ENCODE assay signal across 28 cellular contexts in the genomic region with DNA sequence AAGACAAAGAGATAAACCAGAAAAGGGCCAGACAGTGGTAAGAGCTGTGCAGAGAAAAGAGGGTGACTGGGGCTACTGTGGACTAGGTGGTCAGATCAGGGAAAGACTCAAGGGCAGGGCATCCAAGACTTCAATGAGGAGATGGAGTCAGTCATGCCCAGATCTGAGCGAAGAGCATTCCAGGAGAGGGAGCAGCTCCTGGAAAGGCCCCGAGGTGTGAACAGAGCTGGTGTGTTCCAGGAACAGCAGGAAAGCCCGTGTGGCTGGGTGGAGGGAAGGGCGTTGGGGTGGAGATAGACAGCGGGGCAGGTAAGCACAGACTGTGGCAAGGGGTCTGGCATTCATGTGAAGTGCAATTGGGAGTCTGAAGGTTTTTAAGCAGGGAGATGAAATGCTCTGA.
"Had no signal": no experiment of that assay in that cellular context is flagged by ENCODE, and none has a peak within 500 bp of the region (broad histone marks: within the 10 kb centered on the region; RNA-seq: fewer than 3 reads in every experiment).

No MANE protein-coding gene starts in this region.

- H3K9me3 ChIP-seq: ascending aorta, MG63, SJCRH30 had no signal

- ATAC-seq: activated CD8-positive, alpha-beta T cell treated with anti-CD3 and anti-CD28 coated beads, Interleukin-2, amount 10 ng/mL, durations not matched to agents 7 days and 5 days; Panc1 had no signal

- H3K36me3 ChIP-seq: ascending aorta, cardiac muscle cell, MG63, SJCRH30 had no signal

- H3K9me3 Mint-ChIP-seq: activated CD4-positive, alpha-beta T cell treated with anti-CD3 and anti-CD28 coated beads, Interleukin-2, amount 10 ng/mL, durations not matched to agents 7 days and 5 days; activated T-cell treated with anti-CD3 and anti-CD28 coated beads, Interleukin-2, amount 50 U/mL, for 24 hours; central memory CD8-positive, alpha-beta T cell had no signal

- H3K27me3 ChIP-seq: ascending aorta, cardiac muscle cell, MG63, SJCRH30 had no signal

- DNase-seq: activated CD4-positive, alpha-beta T cell treated with anti-CD3 and anti-CD28 coated beads, Interleukin-2, amount 10 ng/mL, durations not matched to agents 7 days and 5 days; activated CD4-positive, alpha-beta T cell treated with anti-CD3 and anti-CD28 coated beads, Interleukin-2, amount 50 U/mL, for 48 hours; activated CD4-positive, CD25-positive, alpha-beta regulatory T cell; activated CD8-positive, alpha-beta T cell treated with anti-CD3 and anti-CD28 coated beads, Interleukin-2, amount 10 ng/mL, durations not matched to agents 7 days and 5 days; activated gamma-delta T cell; activated naive CD4-positive, alpha-beta T cell treated with Interleukin-2 at 50 U/mL for 16 hours; activated T-cell treated with anti-CD3 and anti-CD28 coated beads, Interleukin-2, amount 50 U/mL, for 24 hours; amygdala; Kasumi-1; KG1; MG63; NCI-H1092; NCI-H1436 treated with DMSO at 0.1 percent for 48 hours; NCI-H1694 treated with DMSO at 0.1 percent for 48 hours; NCI-H2081; NCI-H226; NCI-H524 treated with DMSO at 0.1 percent for 48 hours; SHP77; SJCRH30; T1000; WERI-Rb-1 had no signal

- H3K27me3 Mint-ChIP-seq: activated CD4-positive, alpha-beta T cell treated with anti-CD3 and anti-CD28 coated beads, Interleukin-2, amount 10 ng/mL, durations not matched to agents 7 days and 5 days; activated naive CD8-positive, alpha-beta T cell; activated T-cell treated with anti-CD3 and anti-CD28 coated beads, Interleukin-2, amount 50 U/mL, for 24 hours; central memory CD8-positive, alpha-beta T cell had no signal

- H3K4me3 ChIP-seq: ascending aorta, cardiac muscle cell, MG63, SJCRH30, SK-N-MC had no signal

- H3K4me1 ChIP-seq: SJCRH30 had no signal

- H3K27ac Mint-ChIP-seq: activated CD4-positive, alpha-beta T cell treated with anti-CD3 and anti-CD28 coated beads, Interleukin-2, amount 10 ng/mL, durations not matched to agents 7 days and 5 days; activated CD8-positive, alpha-beta T cell treated with anti-CD3 and anti-CD28 coated beads, Interleukin-2, amount 10 ng/mL, durations not matched to agents 7 days and 5 days; activated naive CD8-positive, alpha-beta T cell; activated T-cell treated with anti-CD3 and anti-CD28 coated beads, Interleukin-2, amount 50 U/mL, for 24 hours; activated T-helper 2 cell treated with anti-CD3 and anti-CD28 coated beads, Interferon-gamma antibody, Interleukin-2, Interleukin-4, amounts not matched to agents 10 μg/mL and 5 μg/mL and 100 μg/mL, durations not matched to agents 14 hours and 24 hours and 36 hours had no signal

- H3K4me3 Mint-ChIP-seq: activated CD4-positive, alpha-beta T cell treated with anti-CD3 and anti-CD28 coated beads, Interleukin-2, amount 10 ng/mL, durations not matched to agents 7 days and 5 days; activated CD8-positive, alpha-beta T cell treated with anti-CD3 and anti-CD28 coated beads, Interleukin-2, amount 10 ng/mL, durations not matched to agents 7 days and 5 days; activated naive CD8-positive, alpha-beta T cell; activated T-cell treated with anti-CD3 and anti-CD28 coated beads, Interleukin-2, amount 50 U/mL, for 24 hours; central memory CD8-positive, alpha-beta T cell had no signal

- H3K27ac ChIP-seq: ascending aorta, cardiac muscle cell, SJCRH30, SK-N-MC, WERI-Rb-1 had no signal

- H3K36me3 Mint-ChIP-seq: activated naive CD8-positive, alpha-beta T cell had no signal
